9 cellular contexts compared by ENCODE assay signal in the genomic region with DNA sequence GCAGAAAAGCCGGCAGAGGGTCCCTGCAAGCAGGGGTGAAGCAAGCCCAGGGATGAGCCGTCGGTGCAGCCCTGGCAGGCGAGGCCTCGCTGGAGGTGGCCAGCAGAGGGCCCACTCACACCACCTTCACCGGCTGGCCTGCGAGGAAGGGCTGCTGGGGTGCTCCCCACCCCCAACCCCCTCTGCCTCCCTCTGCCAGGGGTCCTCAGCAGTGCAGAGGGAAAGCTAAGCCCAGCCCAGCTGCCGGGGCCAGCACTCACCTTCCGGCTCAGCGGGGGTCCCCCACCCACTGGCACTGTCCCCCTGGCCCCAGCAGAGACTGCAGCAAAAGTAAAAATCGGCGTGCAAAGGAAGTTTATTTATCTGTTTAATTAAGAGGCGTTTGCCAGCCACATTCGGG.
A peak's percentile ranks its signal among the peaks of the same experiment; 100 is the strongest.
DNase-seq lines count a peak whose midpoint lies in the region; ATAC-seq and TF ChIP-seq lines count a peak whose summit lies in the region.
"Had no signal": no experiment of that assay in that cellular context is flagged by ENCODE, and none has a peak within 500 bp of the region (broad histone marks: within the 10 kb centered on the region; RNA-seq: fewer than 3 reads in every experiment).

No MANE protein-coding gene starts in this region.

- peaks cover 100% of the 10 kb centered on the region for H3K27me3 Mint-ChIP-seq in stimulated activated naive CD8-positive, alpha-beta T cell treated with anti-CD3 and anti-CD28 coated beads, Interleukin-15, amount 100 ng/mL, for 72 hours

- H3K9me3 Mint-ChIP-seq in stimulated activated naive CD8-positive, alpha-beta T cell treated with anti-CD3 and anti-CD28 coated beads, Interleukin-15, amount 100 ng/mL, for 72 hours: no peaks in the 10 kb centered on the region

- peaks cover 11% of the 10 kb centered on the region for H3K4me1 Mint-ChIP-seq in stimulated activated naive CD8-positive, alpha-beta T cell treated with anti-CD3 and anti-CD28 coated beads, Interleukin-15, amount 100 ng/mL, for 72 hours

- intact Hi-C loops in Right ventricle myocardium inferior (cut with DNase I) (loop anchor here (1.0 kb wide), 1 partner anchor 200 kb away; no protein-coding TSS in a partner anchor), cardiac septum (cut with DNase I) (loop anchor here (2.0 kb wide), 1 partner anchor 201 kb away; no protein-coding TSS in a partner anchor)

- ATAC-seq in Right ventricle myocardium inferior: peak; percentile 22
- ATAC-seq in stimulated activated naive CD8-positive, alpha-beta T cell treated with anti-CD3 and anti-CD28 coated beads, Interleukin-15, amount 100 ng/mL, for 72 hours: peak; percentile 57

- peak; percentile 50 for TF ChIP-seq CTCF in fibroblast of villous mesenchyme (IDR thresholded peaks at IDR 0.05; ENCODE audit: insufficient read depth, low read depth, low read length)

- no peak overlapping the region for H3K4me3 ChIP-seq in fibroblast of villous mesenchyme (ENCODE audit: low read depth, low read length)

- no peak overlapping the region for H3K4me3 Mint-ChIP-seq in stimulated activated naive CD8-positive, alpha-beta T cell treated with anti-CD3 and anti-CD28 coated beads, Interleukin-15, amount 100 ng/mL, for 72 hours
- H3K4me3 Mint-ChIP-seq: activated naive CD8-positive, alpha-beta T cell had no signal

- DNase-seq in Right ventricle myocardium inferior (ENCODE audit: missing footprints) (peak; percentile 60), cardiac septum (ENCODE audit: low spot score) (no peak), OCI-M1 (lab: John Stamatoyannopoulos, UW) (peak; percentile 27), fibroblast of villous mesenchyme (ENCODE audit: low read depth) (no peak), NCI-H526 treated with DMSO at 0.1 percent for 48 hours (lab: John Stamatoyannopoulos, UW) (no peak), T1000 (lab: John Stamatoyannopoulos, UW) (no peak)
- peak; percentile 9 to 22 for DNase-seq in stimulated activated naive CD8-positive, alpha-beta T cell treated with anti-CD3 and anti-CD28 coated beads, Interleukin-15, amount 100 ng/mL, for 72 hours
- DNase-seq in stimulated activated CD4-positive, alpha-beta T cell treated with anti-CD3 and anti-CD28 coated beads, Interleukin-4, amount 100 ng/mL, for 4 hours: no peak

- H3K27ac Mint-ChIP-seq in stimulated activated naive CD8-positive, alpha-beta T cell treated with anti-CD3 and anti-CD28 coated beads, Interleukin-15, amount 100 ng/mL, for 72 hours: no peak overlapping the region
- H3K27ac Mint-ChIP-seq: activated naive CD8-positive, alpha-beta T cell had no signal

Comparison
In these comparisons a context has a peak if more than half of its experiments do, and no peak if none do; other contexts are left out.
1. DNase-seq: peak in Right ventricle myocardium inferior (single experiment), OCI-M1 (single experiment) and stimulated activated naive CD8-positive, alpha-beta T cell treated with anti-CD3 and anti-CD28 coated beads, Interleukin-15, amount 100 ng/mL, for 72 hours (2 of 2); none in cardiac septum (single experiment), fibroblast of villous mesenchyme (single experiment), NCI-H526 treated with DMSO at 0.1 percent for 48 hours (single experiment), T1000 (single experiment) and stimulated activated CD4-positive, alpha-beta T cell treated with anti-CD3 and anti-CD28 coated beads, Interleukin-4, amount 100 ng/mL, for 4 hours (0 of 2).